In the genomic region with DNA sequence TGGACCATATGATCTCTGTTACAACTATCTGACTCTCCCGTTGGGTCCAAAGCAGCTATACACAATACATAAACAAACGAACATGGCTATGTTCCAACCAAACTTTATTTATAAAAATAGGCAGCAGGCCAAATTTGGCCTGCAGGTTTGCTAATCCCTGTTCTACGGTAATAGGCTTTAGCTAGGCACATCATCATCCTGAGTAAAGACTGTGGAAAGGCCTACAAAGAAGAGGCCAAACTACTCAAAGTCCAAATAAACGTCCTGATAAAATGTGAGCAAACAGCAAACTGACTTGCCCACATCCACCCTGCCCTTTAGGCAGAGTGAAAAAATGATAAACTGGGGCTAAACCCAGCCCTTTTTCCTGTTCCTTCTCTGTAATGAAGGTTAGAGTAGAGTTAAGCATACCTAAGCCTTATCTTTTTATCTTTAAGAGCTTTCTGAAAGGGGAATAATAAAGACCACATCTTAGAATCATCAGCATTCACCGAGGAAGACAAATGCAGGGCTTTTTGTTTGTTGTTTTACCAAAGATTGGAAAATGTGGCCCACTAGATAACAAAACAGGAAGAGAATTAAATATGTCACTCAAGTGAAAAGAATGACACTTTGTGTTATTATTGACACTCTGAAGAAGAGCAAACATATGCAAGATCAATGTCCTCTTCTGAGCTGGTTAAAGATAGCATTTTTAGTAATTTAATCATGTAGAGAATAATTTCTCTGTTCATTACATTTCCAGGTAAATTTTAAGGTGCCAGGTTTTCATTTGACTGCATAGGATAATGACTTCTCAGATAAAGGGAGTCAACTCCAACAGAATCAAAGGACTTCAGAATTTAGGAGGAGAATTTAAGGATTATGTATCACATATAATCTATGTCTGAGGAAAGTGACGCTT, we compare ENCODE assay signal across 1 cellular context.
TF ChIP-seq lines count a peak whose summit lies in the region.

No MANE protein-coding gene starts in this region.

TF ChIP-seq in HepG2, 621 proteins besides CTCF, POLR2A, EP300 and RAD21 (continued from another document and continues in another):
- TF ChIP-seq ZBTB40 (IDR thresholded peaks at IDR 0.05) = peak; percentile 93
- peak; percentile 99 for TF ChIP-seq ZBTB40 (CRISPR knock-in tag; IDR thresholded peaks at IDR 0.05)
- no peak for TF ChIP-seq PHF20 (CRISPR knock-in tag; IDR thresholded peaks at IDR 0.05)
- TF ChIP-seq, protein P1, sequence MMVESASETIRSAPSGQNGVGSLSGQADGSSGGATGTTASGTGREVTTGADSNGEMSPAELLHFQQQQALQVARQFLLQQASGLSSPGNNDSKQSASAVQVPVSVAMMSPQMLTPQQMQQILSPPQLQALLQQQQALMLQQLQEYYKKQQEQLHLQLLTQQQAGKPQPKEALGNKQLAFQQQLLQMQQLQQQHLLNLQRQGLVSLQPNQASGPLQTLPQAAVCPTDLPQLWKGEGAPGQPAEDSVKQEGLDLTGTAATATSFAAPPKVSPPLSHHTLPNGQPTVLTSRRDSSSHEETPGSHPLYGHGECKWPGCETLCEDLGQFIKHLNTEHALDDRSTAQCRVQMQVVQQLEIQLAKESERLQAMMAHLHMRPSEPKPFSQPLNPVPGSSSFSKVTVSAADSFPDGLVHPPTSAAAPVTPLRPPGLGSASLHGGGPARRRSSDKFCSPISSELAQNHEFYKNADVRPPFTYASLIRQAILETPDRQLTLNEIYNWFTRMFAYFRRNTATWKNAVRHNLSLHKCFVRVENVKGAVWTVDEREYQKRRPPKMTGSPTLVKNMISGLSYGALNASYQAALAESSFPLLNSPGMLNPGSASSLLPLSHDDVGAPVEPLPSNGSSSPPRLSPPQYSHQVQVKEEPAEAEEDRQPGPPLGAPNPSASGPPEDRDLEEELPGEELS (CRISPR knock-in tag; IDR thresholded peaks at IDR 0.05) = peak; percentile 89
- TF ChIP-seq RCOR2 (CRISPR knock-in tag; IDR thresholded peaks at IDR 0.05) = peak; percentile 45
- TF ChIP-seq ZNF549 (CRISPR knock-in tag; IDR thresholded peaks at IDR 0.05) = no peak
- TF ChIP-seq, protein P2, sequence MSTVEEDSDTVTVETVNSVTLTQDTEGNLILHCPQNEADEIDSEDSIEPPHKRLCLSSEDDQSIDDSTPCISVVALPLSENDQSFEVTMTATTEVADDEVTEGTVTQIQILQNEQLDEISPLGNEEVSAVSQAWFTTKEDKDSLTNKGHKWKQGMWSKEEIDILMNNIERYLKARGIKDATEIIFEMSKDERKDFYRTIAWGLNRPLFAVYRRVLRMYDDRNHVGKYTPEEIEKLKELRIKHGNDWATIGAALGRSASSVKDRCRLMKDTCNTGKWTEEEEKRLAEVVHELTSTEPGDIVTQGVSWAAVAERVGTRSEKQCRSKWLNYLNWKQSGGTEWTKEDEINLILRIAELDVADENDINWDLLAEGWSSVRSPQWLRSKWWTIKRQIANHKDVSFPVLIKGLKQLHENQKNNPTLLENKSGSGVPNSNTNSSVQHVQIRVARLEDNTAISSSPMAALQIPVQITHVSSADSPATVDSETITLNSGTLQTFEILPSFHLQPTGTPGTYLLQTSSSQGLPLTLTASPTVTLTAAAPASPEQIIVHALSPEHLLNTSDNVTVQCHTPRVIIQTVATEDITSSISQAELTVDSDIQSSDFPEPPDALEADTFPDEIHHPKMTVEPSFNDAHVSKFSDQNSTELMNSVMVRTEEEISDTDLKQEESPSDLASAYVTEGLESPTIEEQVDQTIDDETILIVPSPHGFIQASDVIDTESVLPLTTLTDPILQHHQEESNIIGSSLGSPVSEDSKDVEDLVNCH (CRISPR knock-in tag; IDR thresholded peaks at IDR 0.05) = no peak
- TF ChIP-seq ZNF326 (CRISPR knock-in tag; IDR thresholded peaks at IDR 0.05; ENCODE audit: borderline replicate concordance) = no peak
- TF ChIP-seq ZSCAN29 (CRISPR knock-in tag; conservative IDR thresholded peaks at IDR 0.05) = no peak
- TF ChIP-seq SALL1 (CRISPR knock-in tag; IDR thresholded peaks at IDR 0.05) = peak; percentile 62; the same call in 1 of the 2 replicates
- peak; percentile 27 for TF ChIP-seq MIXL1 (CRISPR knock-in tag; IDR thresholded peaks at IDR 0.05)
- TF ChIP-seq ZNF530 (CRISPR knock-in tag; IDR thresholded peaks at IDR 0.05; ENCODE audit: low read depth) = no peak
- TF ChIP-seq KMT2B (CRISPR knock-in tag; IDR thresholded peaks at IDR 0.05) = 0 out of 2 replicates have a peak, but pooled peaks have one; percentile 44
- TF ChIP-seq ETV5 (CRISPR knock-in tag; IDR thresholded peaks at IDR 0.05; ENCODE audit: borderline replicate concordance) = peak; percentile 36; the same call in 1 of the 2 replicates
- TF ChIP-seq ZBTB37 (CRISPR knock-in tag; IDR thresholded peaks at IDR 0.05) = peak; percentile 76
- peak; percentile 68; the same call in 1 of the 2 replicates for TF ChIP-seq NFIC (IDR thresholded peaks at IDR 0.05; ENCODE audit: low read length)
- TF ChIP-seq HDAC1 (CRISPR knock-in tag; IDR thresholded peaks at IDR 0.05) = no peak; the same call in 1 of the 2 replicates
- TF ChIP-seq HDAC6 (IDR thresholded peaks at IDR 0.05; ENCODE audit: low read depth, low read length) = no peak
- peak; percentile 67 for TF ChIP-seq ELF3 (CRISPR knock-in tag; IDR thresholded peaks at IDR 0.05)
- no peak for TF ChIP-seq ZNF775 (CRISPR knock-in tag; IDR thresholded peaks at IDR 0.05; ENCODE audit: borderline replicate concordance)
- no peak for TF ChIP-seq JARID2 (CRISPR knock-in tag; IDR thresholded peaks at IDR 0.05; ENCODE audit: insufficient replicate concordance)
- TF ChIP-seq EHMT2 (IDR thresholded peaks at IDR 0.05; ENCODE audit: borderline replicate concordance, low read depth, low read length) = peak; percentile 66; the same call in 1 of the 2 replicates
- TF ChIP-seq, protein P3, sequence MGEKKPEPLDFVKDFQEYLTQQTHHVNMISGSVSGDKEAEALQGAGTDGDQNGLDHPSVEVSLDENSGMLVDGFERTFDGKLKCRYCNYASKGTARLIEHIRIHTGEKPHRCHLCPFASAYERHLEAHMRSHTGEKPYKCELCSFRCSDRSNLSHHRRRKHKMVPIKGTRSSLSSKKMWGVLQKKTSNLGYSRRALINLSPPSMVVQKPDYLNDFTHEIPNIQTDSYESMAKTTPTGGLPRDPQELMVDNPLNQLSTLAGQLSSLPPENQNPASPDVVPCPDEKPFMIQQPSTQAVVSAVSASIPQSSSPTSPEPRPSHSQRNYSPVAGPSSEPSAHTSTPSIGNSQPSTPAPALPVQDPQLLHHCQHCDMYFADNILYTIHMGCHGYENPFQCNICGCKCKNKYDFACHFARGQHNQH (CRISPR knock-in tag; IDR thresholded peaks at IDR 0.05) = no peak
- peak; percentile 25; the same call in 1 of the 2 replicates for TF ChIP-seq SOX13 (IDR thresholded peaks at IDR 0.05)
- TF ChIP-seq SOX13 (CRISPR knock-in tag; conservative IDR thresholded peaks at IDR 0.05 in 1 of 2, IDR thresholded peaks at IDR 0.05 in 1 of 2) = peak in 1 of 2 experiments; percentile 65; a peak in 2 of 4 replicates
- TF ChIP-seq ZNF264 (CRISPR knock-in tag; IDR thresholded peaks at IDR 0.05) = peak; percentile 87
- peak; percentile 64; the same call in 1 of the 2 replicates for TF ChIP-seq ZNF710 (CRISPR knock-in tag; IDR thresholded peaks at IDR 0.05; ENCODE audit: borderline replicate concordance)
- TF ChIP-seq ZNF124 (CRISPR knock-in tag; IDR thresholded peaks at IDR 0.05) = no peak
- peak; percentile 32; the same call in 1 of the 2 replicates for TF ChIP-seq FOXJ3 (CRISPR knock-in tag; IDR thresholded peaks at IDR 0.05; ENCODE audit: borderline replicate concordance)
- TF ChIP-seq ZEB1 (IDR thresholded peaks at IDR 0.05; ENCODE audit: insufficient replicate concordance, low read depth) = no peak
- peak; percentile 23; the same call in 1 of the 2 replicates for TF ChIP-seq ZBTB21 (CRISPR knock-in tag; IDR thresholded peaks at IDR 0.05)
- TF ChIP-seq RNF2 (conservative IDR thresholded peaks at IDR 0.05; ENCODE audit: low read depth) = no peak
- peak; percentile 12; the same call in 1 of the 2 replicates for TF ChIP-seq SMC3 (IDR thresholded peaks at IDR 0.05; ENCODE audit: low read length)
- TF ChIP-seq, protein P4, sequence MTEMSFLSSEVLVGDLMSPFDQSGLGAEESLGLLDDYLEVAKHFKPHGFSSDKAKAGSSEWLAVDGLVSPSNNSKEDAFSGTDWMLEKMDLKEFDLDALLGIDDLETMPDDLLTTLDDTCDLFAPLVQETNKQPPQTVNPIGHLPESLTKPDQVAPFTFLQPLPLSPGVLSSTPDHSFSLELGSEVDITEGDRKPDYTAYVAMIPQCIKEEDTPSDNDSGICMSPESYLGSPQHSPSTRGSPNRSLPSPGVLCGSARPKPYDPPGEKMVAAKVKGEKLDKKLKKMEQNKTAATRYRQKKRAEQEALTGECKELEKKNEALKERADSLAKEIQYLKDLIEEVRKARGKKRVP (CRISPR knock-in tag; IDR thresholded peaks at IDR 0.05) = 0 out of 4 replicates have a peak, but pooled peaks of 1 of the 2 experiments have one; percentile 18
- TF ChIP-seq HIVEP1 (CRISPR knock-in tag; IDR thresholded peaks at IDR 0.05) = no peak
- no peak for TF ChIP-seq SKI (IDR thresholded peaks at IDR 0.05; ENCODE audit: partially characterized antibody)
